19 cellular contexts compared by ENCODE assay signal in genomic region chr6:113586413-113586812, GRCh38.
DNase-seq lines count a peak whose midpoint lies in the region; FAIRE-seq and TF ChIP-seq lines count a peak whose summit lies in the region.
"Had no signal": no experiment of that assay in that cellular context is flagged by ENCODE, and none has a peak within 500 bp of the region (broad histone marks: within the 10 kb centered on the region; RNA-seq: fewer than 3 reads in every experiment).

No MANE protein-coding gene starts in this region.

- dilution Hi-C loops in mammary epithelial cell (cut with HindIII; ENCODE audit: low sequenced_read_pairs): no loop called here

- no peaks in the 10 kb centered on the region for H3K9me3 Mint-ChIP-seq in MCF 10A (ENCODE audit: unreplicated experiment)
- H3K9me3 Mint-ChIP-seq: activated CD4-positive, alpha-beta T cell treated with anti-CD3 and anti-CD28 coated beads, Interleukin-2, amount 10 ng/mL, durations not matched to agents 24 days and 14 days; natural killer cell had no signal

- no peak overlapping the region for H3K4me2 ChIP-seq in mammary epithelial cell (ENCODE audit: insufficient read depth, low read depth, low read length)

- H3K4me3 ChIP-seq in mammary epithelial cell (replicated peaks in 1 of 3; ENCODE audit: insufficient read depth in 1 of 3, low read depth in 2 of 3, low read length in 3 of 3): no peak overlapping the region
- no peak overlapping the region for H3K4me3 ChIP-seq in Peyer's patch
- H3K4me3 ChIP-seq: heart right ventricle, left lung had no signal

- POLR2A ChIA-PET in MCF 10A (lab: Yijun Ruan, JAX): interaction anchor here (1.5 kb wide), 1 partner anchor 55 kb away, joined by 3 read pairs; no protein-coding TSS in a partner anchor

- WGBS in mammary epithelial cell (ENCODE audit: low coverage, missing lambda C conversion rate): 7% methylated on average over 1 of the region's 1 CpG

- intact Hi-C loops in mammary epithelial cell (cut with micrococcal nuclease): no loop called here
- intact Hi-C loops in MCF 10A (cut with micrococcal nuclease): no loop called here
- intact Hi-C loops in posterior cingulate gyrus (cut with DNase I): no loop called here

- TF ChIP-seq CTCF in mammary epithelial cell (conservative IDR thresholded peaks at IDR 0.05 in 1 of 2, IDR thresholded peaks at IDR 0.05 in 1 of 2; ENCODE audit: extremely low read depth in 1 of 2, insufficient read depth in 1 of 2, low read depth in 1 of 2, low read length in 2 of 2) (no peak), MCF 10A (IDR thresholded peaks at IDR 0.05; ENCODE audit: unreplicated experiment) (no peak), Peyer's patch (IDR thresholded peaks at IDR 0.05) (no peak)

- no peak overlapping the region for H3K4me3 Mint-ChIP-seq in MCF 10A (ENCODE audit: unreplicated experiment)
- H3K4me3 Mint-ChIP-seq: activated CD4-positive, alpha-beta T cell treated with anti-CD3 and anti-CD28 coated beads, Interleukin-2, amount 10 ng/mL, durations not matched to agents 24 days and 14 days; natural killer cell had no signal

- no peaks in the 10 kb centered on the region for H3K36me3 Mint-ChIP-seq in MCF 10A (ENCODE audit: insufficient read depth, unreplicated experiment)

- no peaks in the 10 kb centered on the region for H4K20me1 ChIP-seq in mammary epithelial cell (ENCODE audit: insufficient read depth, low read length)

- no peak overlapping the region for H3K27ac ChIP-seq in mammary epithelial cell (ENCODE audit: insufficient read depth, low read depth, low read length)
- no peak overlapping the region for H3K27ac ChIP-seq in Peyer's patch
- H3K27ac ChIP-seq: heart right ventricle, left lung had no signal

- no peak overlapping the region for H3K9ac ChIP-seq in mammary epithelial cell (ENCODE audit: insufficient read depth, low read length)

- no peak overlapping the region for H2AFZ ChIP-seq in mammary epithelial cell (ENCODE audit: low read depth, low read length)

- H3K36me3 ChIP-seq in mammary epithelial cell (ENCODE audit: insufficient read depth, low read length) (no peaks in the 10 kb centered on the region), Peyer's patch (no peaks in the 10 kb centered on the region)
- H3K36me3 ChIP-seq: heart right ventricle, left lung had no signal

- H3K9me3 ChIP-seq in mammary epithelial cell (replicated peaks; ENCODE audit: insufficient read depth, low read length): no peaks in the 10 kb centered on the region
- no peaks in the 10 kb centered on the region for H3K9me3 ChIP-seq in Peyer's patch
- H3K9me3 ChIP-seq: Caco-2, heart right ventricle, left lung had no signal

- no TSS peak for BruUV-seq in mammary epithelial cell (replicated peaks; lab: Mats Ljungman, UMichigan)
- BruUV-seq in MCF 10A (replicated peaks; lab: Mats Ljungman, UMichigan): no TSS peak

- H3K27me3 Mint-ChIP-seq in MCF 10A (ENCODE audit: insufficient read depth, unreplicated experiment): no peaks in the 10 kb centered on the region
- H3K27me3 Mint-ChIP-seq: activated CD4-positive, alpha-beta T cell treated with anti-CD3 and anti-CD28 coated beads, Interleukin-2, amount 10 ng/mL, durations not matched to agents 24 days and 14 days had no signal

- no peak overlapping the region for H3K27ac Mint-ChIP-seq in MCF 10A (ENCODE audit: low read depth, unreplicated experiment)
- H3K27ac Mint-ChIP-seq: activated CD4-positive, alpha-beta T cell treated with anti-CD3 and anti-CD28 coated beads, Interleukin-2, amount 10 ng/mL, durations not matched to agents 24 days and 14 days; natural killer cell had no signal

- no peaks in the 10 kb centered on the region for H3K4me1 ChIP-seq in mammary epithelial cell (ENCODE audit: insufficient read depth, low read length)
- no peaks in the 10 kb centered on the region for H3K4me1 ChIP-seq in Peyer's patch
- H3K4me1 ChIP-seq: Caco-2, left lung had no signal

- in situ Hi-C loops in mammary epithelial cell (cut with MboI; ENCODE audit: low sequenced_read_pairs in 2 of 2): no loop called here

- no peak for TF ChIP-seq POLR2A in Peyer's patch (IDR thresholded peaks at IDR 0.05)

- peaks cover 6% of the 10 kb centered on the region for H3K4me1 Mint-ChIP-seq in MCF 10A (ENCODE audit: insufficient read depth, unreplicated experiment)
- H3K4me1 Mint-ChIP-seq: activated CD4-positive, alpha-beta T cell treated with anti-CD3 and anti-CD28 coated beads, Interleukin-2, amount 10 ng/mL, durations not matched to agents 24 days and 14 days; natural killer cell had no signal

- H3K27me3 ChIP-seq in mammary epithelial cell (ENCODE audit: insufficient read depth, low read length) (no peaks in the 10 kb centered on the region), Peyer's patch (no peaks in the 10 kb centered on the region)
- H3K27me3 ChIP-seq: heart right ventricle, left lung had no signal

- peak; percentile 50 for DNase-seq in mammary epithelial cell
- no peak for DNase-seq in MCF 10A (ENCODE audit: unreplicated experiment)
- peak; percentile 58 for DNase-seq in astrocyte of the hippocampus (ENCODE audit: low read depth, low spot score)
- DNase-seq in foreskin melanocyte: peak; percentile 95
- peak; percentile 4 for DNase-seq in urothelium cell line (ENCODE audit: low spot score)
- no peak for DNase-seq in Peyer's patch
- no peak for DNase-seq in NCI-H2029 (lab: John Stamatoyannopoulos, UW)
- no peak for DNase-seq in posterior cingulate gyrus
- DNase-seq: activated CD4-positive, alpha-beta T cell treated with anti-CD3 and anti-CD28 coated beads, Interleukin-2, amount 10 ng/mL, durations not matched to agents 24 days and 14 days; activated T-cell treated with anti-CD3 and anti-CD28 coated beads, Interleukin-2, amount 50 U/mL, for 48 hours; Caco-2; effector memory CD4-positive, alpha-beta T cell; heart right ventricle; left lung; natural killer cell; NCI-H526 treated with DMSO at 0.1 percent for 48 hours; small intestine; T-helper 2 cell had no signal

- CTCF ChIA-PET in mammary epithelial cell (lab: Charles Lee; ENCODE audit: low non-redundant PET) (interaction anchor here (0.6 kb wide), 1 partner anchor 280 kb away, joined by 3 read pairs; no protein-coding TSS in a partner anchor), MCF 10A (lab: Yijun Ruan, JAX) (interaction anchor here (0.7 kb wide), 1 partner anchor 91 kb away, joined by 3 read pairs; no protein-coding TSS in a partner anchor)

- no peak for FAIRE-seq in urothelium cell line (lab: Jason Lieb, UNC)
- FAIRE-seq: A204.1, small intestine had no signal

- no peaks in the 10 kb centered on the region for H3K79me2 ChIP-seq in mammary epithelial cell (ENCODE audit: insufficient read depth, low read length)

Comparison
In these comparisons a context has a peak if more than half of its experiments do, and no peak if none do; other contexts are left out.
1. DNase-seq: peak in mammary epithelial cell (single experiment), astrocyte of the hippocampus (single experiment), foreskin melanocyte (single experiment) and urothelium cell line (single experiment); none in MCF 10A (single experiment), Peyer's patch (0 of 3), NCI-H2029 (single experiment) and posterior cingulate gyrus (0 of 10).